ENCODE assay signal across 6 cellular contexts in the genomic region with DNA sequence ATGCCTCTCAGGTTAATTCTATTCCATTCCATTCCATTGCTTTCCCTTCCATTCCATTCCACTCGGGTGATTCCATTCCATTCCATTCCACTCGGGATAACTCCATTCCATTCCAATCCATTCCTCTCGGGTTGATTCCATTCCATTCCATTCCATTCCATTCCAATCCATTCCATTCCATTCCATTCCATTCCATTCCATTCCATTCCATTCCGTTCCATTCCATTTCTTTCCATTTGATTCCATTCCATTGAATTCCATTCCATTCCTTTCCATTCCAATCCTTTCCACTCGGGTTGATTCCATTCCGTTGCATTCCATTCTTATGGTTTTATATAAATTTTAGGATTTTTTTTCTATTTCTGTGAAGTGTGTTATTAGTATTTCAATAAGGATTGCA.
DNase-seq lines count a peak whose midpoint lies in the region; ATAC-seq, FAIRE-seq and TF ChIP-seq lines count a peak whose summit lies in the region.
"Not testable (repeated sequence)": the region's sequence is repeated elsewhere in the genome, so short reads cannot be mapped to it uniquely, and the experiment has no call there.

No MANE protein-coding gene starts in this region.

- WGBS in endodermal cell (ENCODE audit: insufficient coverage in 1 of 2, insufficient read length in 1 of 2), 2 experiments = 64 to 84% methylated on average over 4 to 6 of the region's 6 CpGs
- WGBS in right cardiac atrium = 59% methylated on average over 6 of the region's 6 CpGs
- WGBS in right lobe of liver (ENCODE audit: insufficient coverage, low coverage, low lambda C conversion rate, missing lambda C conversion rate) = 28% methylated on average over 6 of the region's 6 CpGs
- WGBS in pancreas, 2 donors = 36 to 45% methylated on average over 6 of the region's 6 CpGs

- not testable (repeated sequence) for H3K27ac Mint-ChIP-seq in endodermal cell

- H3K36me3 ChIP-seq in endodermal cell (ENCODE audit: control insufficient read depth, insufficient read depth, low read length); right lobe of liver; pancreas: not testable (repeated sequence)

- peak overlapping the region; percentile 24 for H3K4me3 ChIP-seq in endodermal cell (ENCODE audit: low read length)
- not testable (repeated sequence) for H3K4me3 ChIP-seq in right cardiac atrium (ENCODE audit: low read length); right lobe of liver; pancreas

- ATAC-seq in HG03354 (IDR thresholded peaks at IDR 0.05; ENCODE audit: poor library complexity, severe bottlenecking, unreplicated experiment) = peak; percentile 32
- ATAC-seq in Right ventricle myocardium inferior = peak; percentile 41
- ATAC-seq in right cardiac atrium = peak; percentile 35 to 54
- ATAC-seq in right lobe of liver = peak in 3 of 4 donors; percentile 31 to 46 (median 44)
- peak; percentile 32 to 41 (median 35) for ATAC-seq in pancreas

- TF ChIP-seq CTCF in endodermal cell (conservative IDR thresholded peaks at IDR 0.05); right lobe of liver (IDR thresholded peaks at IDR 0.05); pancreas (IDR thresholded peaks at IDR 0.05): not testable (repeated sequence)

- not testable (repeated sequence) for FAIRE-seq in pancreas (lab: Jason Lieb, UNC)

- peaks cover 32% of the 10 kb centered on the region for H3K36me3 Mint-ChIP-seq in endodermal cell (ENCODE audit: low read depth)

- H3K9ac ChIP-seq in endodermal cell (ENCODE audit: extremely low read depth, low read length, poor library complexity, severe bottlenecking) = not testable (repeated sequence)

- intact Hi-C loops in Right ventricle myocardium inferior (cut with DNase I); right cardiac atrium (cut with DNase I); right lobe of liver (cut with DNase I): not testable (repeated sequence)
- intact Hi-C loops in pancreas (cut with DNase I) = loop anchor here in 1 of 3 donors (10.0 kb wide), 1 partner anchor 52 kb away; no protein-coding TSS in a partner anchor

- H3K9me3 ChIP-seq in endodermal cell (ENCODE audit: control insufficient read depth, low read length) = peaks cover 70% of the 10 kb centered on the region
- not testable (repeated sequence) for H3K9me3 ChIP-seq in right cardiac atrium (ENCODE audit: control insufficient read depth, low read length); right lobe of liver; pancreas

- TF ChIP-seq POLR2A in right lobe of liver (IDR thresholded peaks at IDR 0.05) = not testable (repeated sequence)

- not testable (repeated sequence) for H3K27me3 Mint-ChIP-seq in endodermal cell (ENCODE audit: insufficient read depth)

- H3K4me1 ChIP-seq in endodermal cell (ENCODE audit: control insufficient read depth, insufficient read depth, low read length); right cardiac atrium (ENCODE audit: control insufficient read depth, insufficient read depth, low read length); right lobe of liver; pancreas: not testable (repeated sequence)

- H3K27ac ChIP-seq in endodermal cell (ENCODE audit: low read depth, low read length); right cardiac atrium (ENCODE audit: low read length); right lobe of liver; pancreas: not testable (repeated sequence)

- H3K9me3 Mint-ChIP-seq in endodermal cell = peaks cover 80% of the 10 kb centered on the region

- not testable (repeated sequence) for H3K4me1 Mint-ChIP-seq in endodermal cell

- not testable (repeated sequence) for H3K27me3 ChIP-seq in endodermal cell (ENCODE audit: control insufficient read depth, insufficient read depth, low read length, poor library complexity, severe bottlenecking); right cardiac atrium (ENCODE audit: control insufficient read depth, insufficient read depth); right lobe of liver; pancreas

- H3K4me3 Mint-ChIP-seq in endodermal cell = not testable (repeated sequence)

- DNase-seq in endodermal cell; Right ventricle myocardium inferior (ENCODE audit: missing footprints); right cardiac atrium; right lobe of liver; pancreas: not testable (repeated sequence)
